Comparison of ENCODE assay signal across 31 cellular contexts in the genomic region with DNA sequence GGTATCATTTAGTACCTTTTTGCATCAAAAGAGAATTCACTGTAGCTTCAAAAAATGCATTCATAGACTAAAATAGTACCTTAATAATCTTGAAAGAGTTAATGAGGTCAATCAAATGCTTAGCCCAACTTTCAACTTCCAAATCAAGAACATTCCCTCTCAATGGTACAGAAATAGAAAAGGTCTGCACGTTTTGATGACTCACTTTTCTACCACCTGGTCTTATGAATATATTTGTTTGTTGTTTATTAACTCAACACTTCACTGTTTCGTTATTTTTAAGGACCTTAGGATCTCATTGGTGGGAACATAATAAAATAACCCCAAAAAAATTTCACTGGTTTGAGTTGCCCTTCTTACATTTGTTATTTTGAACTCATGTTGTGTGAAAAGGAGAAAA.
"Had no signal": no experiment of that assay in that cellular context is flagged by ENCODE, and none has a peak within 500 bp of the region (broad histone marks: within the 10 kb centered on the region; RNA-seq: fewer than 3 reads in every experiment).

No MANE protein-coding gene starts in this region.

- H3K27me3 ChIP-seq: SJCRH30 had no signal

- H3K9me3 ChIP-seq: SJCRH30 had no signal

- H3K4me3 ChIP-seq: PC-9, SJCRH30, SK-N-MC had no signal

- ATAC-seq: Panc1, Right ventricle myocardium inferior, SK-N-SH treated with all-trans-retinoic acid at 6 μM for 48 hours had no signal

- FAIRE-seq: RCC 7860 had no signal

- H3K36me3 ChIP-seq: SJCRH30 had no signal

- H3K4me2 ChIP-seq: PC-9 had no signal

- H3K4me1 ChIP-seq: SJCRH30 had no signal

- DNase-seq: Karpas-422, MM.1S, MV-4-11, NCI-H1092, NCI-H1105, NCI-H1417 treated with DMSO at 0.1 percent for 48 hours, NCI-H1436 treated with DMSO at 0.1 percent for 48 hours, NCI-H1694 treated with DMSO at 0.1 percent for 48 hours, NCI-H187 treated with DMSO at 0.1 percent for 48 hours, NCI-H2029, NCI-H2081, NCI-H2171, NCI-H226, NCI-H446 treated with DMSO at 0.1 percent for 48 hours, NCI-H510A, NCI-H526, NCI-H69, NCI-H748 treated with DMSO at 0.1 percent for 48 hours, NCI-H82, PC-9, SHP77, SIG-M5, SJCRH30, SW 1271, T-helper 1 cell had no signal

- H3K27ac ChIP-seq: PC-9, RWPE1, SJCRH30, SK-N-MC had no signal

- H2AFZ ChIP-seq: PC-9 had no signal
